ENCODE assay signal across 1 cellular context in the genomic region with DNA sequence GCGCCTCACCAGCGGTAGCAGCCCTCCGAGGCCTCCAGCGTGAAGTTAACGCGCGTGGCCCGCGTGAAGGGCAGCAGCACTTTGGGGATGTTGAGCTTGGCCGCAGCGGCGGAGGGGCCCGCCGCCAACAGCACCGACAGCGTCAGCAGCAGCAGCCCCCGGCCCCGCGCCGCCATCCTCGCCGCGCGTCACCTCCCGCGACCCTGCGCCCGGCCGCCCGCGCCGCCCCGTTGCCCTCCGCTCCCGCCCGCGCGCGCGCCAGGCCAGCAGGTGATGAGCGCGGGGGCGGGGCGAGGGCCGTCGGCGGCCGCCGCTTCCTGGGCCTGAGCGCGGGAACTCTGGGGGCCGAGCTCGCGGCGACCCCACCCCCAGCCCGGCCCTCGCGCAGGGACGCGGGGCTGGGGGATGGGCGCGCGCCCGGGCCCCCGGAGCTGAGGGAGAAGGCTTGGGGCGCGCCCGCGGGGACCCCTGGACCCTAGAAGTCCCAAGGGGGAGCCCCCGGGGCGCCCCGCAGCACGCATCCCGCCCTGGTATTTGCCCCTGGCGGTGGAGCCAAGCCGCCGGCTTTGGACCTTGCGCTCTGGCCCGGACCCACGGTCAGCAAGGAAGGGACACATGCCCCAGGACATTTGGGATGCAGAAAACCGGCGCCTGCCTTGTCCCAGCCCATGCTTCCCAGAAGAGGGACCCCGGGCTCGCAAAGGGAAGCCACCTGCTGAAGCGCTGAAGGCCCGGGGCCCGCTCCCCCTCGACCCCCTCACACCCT.
TF ChIP-seq lines count a peak whose summit lies in the region.

TSS of gene NUP210 (minus strand) at position 272 of the 766 bp plus-strand sequence. CDS start at position 176, 96 bp downstream.

TF ChIP-seq in HEK293, 187 proteins besides CTCF, POLR2A, EP300 and RAD21 (continued from another document):
- TF ChIP-seq ZNF398 (tag by site-specific recombination; IDR thresholded peaks at IDR 0.05), result no peak
- no peak for TF ChIP-seq ZNF830 (tag by site-specific recombination; IDR thresholded peaks at IDR 0.05; ENCODE audit: low read depth)
- TF ChIP-seq, protein P1, sequence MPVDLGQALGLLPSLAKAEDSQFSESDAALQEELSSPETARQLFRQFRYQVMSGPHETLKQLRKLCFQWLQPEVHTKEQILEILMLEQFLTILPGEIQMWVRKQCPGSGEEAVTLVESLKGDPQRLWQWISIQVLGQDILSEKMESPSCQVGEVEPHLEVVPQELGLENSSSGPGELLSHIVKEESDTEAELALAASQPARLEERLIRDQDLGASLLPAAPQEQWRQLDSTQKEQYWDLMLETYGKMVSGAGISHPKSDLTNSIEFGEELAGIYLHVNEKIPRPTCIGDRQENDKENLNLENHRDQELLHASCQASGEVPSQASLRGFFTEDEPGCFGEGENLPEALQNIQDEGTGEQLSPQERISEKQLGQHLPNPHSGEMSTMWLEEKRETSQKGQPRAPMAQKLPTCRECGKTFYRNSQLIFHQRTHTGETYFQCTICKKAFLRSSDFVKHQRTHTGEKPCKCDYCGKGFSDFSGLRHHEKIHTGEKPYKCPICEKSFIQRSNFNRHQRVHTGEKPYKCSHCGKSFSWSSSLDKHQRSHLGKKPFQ (tag by site-specific recombination; IDR thresholded peaks at IDR 0.05), result no peak
- no peak for TF ChIP-seq GLIS2 (tag by site-specific recombination; IDR thresholded peaks at IDR 0.05)
- no peak for TF ChIP-seq ZNF560 (tag by site-specific recombination; IDR thresholded peaks at IDR 0.05; ENCODE audit: borderline replicate concordance)
- TF ChIP-seq HOXC10 (CRISPR knock-in tag; IDR thresholded peaks at IDR 0.05), result no peak
- TF ChIP-seq ZNF660 (tag by site-specific recombination; IDR thresholded peaks at IDR 0.05), result 0 out of 2 replicates have a peak, but pooled peaks have one; percentile 23
- no peak for TF ChIP-seq ZBTB17 (tag by site-specific recombination; IDR thresholded peaks at IDR 0.05)
- TF ChIP-seq ZNF596 (tag by site-specific recombination; IDR thresholded peaks at IDR 0.05), result no peak
- TF ChIP-seq BCL11B (tag by site-specific recombination; IDR thresholded peaks at IDR 0.05; ENCODE audit: low read depth), result no peak
- no peak for TF ChIP-seq ZNF324 (tag by site-specific recombination; IDR thresholded peaks at IDR 0.05)
- peak; percentile 72 for TF ChIP-seq KLF10 (tag by site-specific recombination; IDR thresholded peaks at IDR 0.05)
- TF ChIP-seq ZNF121 (tag by site-specific recombination; IDR thresholded peaks at IDR 0.05), result no peak
- no peak for TF ChIP-seq ZNF394 (tag by site-specific recombination; IDR thresholded peaks at IDR 0.05; ENCODE audit: borderline replicate concordance)
- TF ChIP-seq ZNF654 (tag by site-specific recombination; IDR thresholded peaks at IDR 0.05; ENCODE audit: low read depth), result no peak
- TF ChIP-seq ZXDB (tag by site-specific recombination; IDR thresholded peaks at IDR 0.05), result 0 out of 2 replicates have a peak, but pooled peaks have one; percentile 17
- peak; percentile 37; the same call in 1 of the 2 replicates for TF ChIP-seq ZBTB20 (tag by site-specific recombination; IDR thresholded peaks at IDR 0.05)
- TF ChIP-seq ZNF335 (tag by site-specific recombination; conservative IDR thresholded peaks at IDR 0.05), result peak; percentile 44; the same call in 1 of the 2 replicates
- TF ChIP-seq ZNF391 (tag by site-specific recombination; IDR thresholded peaks at IDR 0.05; ENCODE audit: borderline replicate concordance, low read depth), result no peak
- TF ChIP-seq ZFP69B (tag by site-specific recombination; IDR thresholded peaks at IDR 0.05), result 0 out of 2 replicates have a peak, but pooled peaks have one; percentile 14
- TF ChIP-seq ZNF76 (tag by site-specific recombination; IDR thresholded peaks at IDR 0.05; ENCODE audit: borderline replicate concordance, low read depth), result no peak
- TF ChIP-seq ZNF629 (tag by site-specific recombination; IDR thresholded peaks at IDR 0.05), result no peak
- no peak for TF ChIP-seq HOXD13 (CRISPR knock-in tag; IDR thresholded peaks at IDR 0.05; ENCODE audit: borderline replicate concordance)
- TF ChIP-seq, protein P2, sequence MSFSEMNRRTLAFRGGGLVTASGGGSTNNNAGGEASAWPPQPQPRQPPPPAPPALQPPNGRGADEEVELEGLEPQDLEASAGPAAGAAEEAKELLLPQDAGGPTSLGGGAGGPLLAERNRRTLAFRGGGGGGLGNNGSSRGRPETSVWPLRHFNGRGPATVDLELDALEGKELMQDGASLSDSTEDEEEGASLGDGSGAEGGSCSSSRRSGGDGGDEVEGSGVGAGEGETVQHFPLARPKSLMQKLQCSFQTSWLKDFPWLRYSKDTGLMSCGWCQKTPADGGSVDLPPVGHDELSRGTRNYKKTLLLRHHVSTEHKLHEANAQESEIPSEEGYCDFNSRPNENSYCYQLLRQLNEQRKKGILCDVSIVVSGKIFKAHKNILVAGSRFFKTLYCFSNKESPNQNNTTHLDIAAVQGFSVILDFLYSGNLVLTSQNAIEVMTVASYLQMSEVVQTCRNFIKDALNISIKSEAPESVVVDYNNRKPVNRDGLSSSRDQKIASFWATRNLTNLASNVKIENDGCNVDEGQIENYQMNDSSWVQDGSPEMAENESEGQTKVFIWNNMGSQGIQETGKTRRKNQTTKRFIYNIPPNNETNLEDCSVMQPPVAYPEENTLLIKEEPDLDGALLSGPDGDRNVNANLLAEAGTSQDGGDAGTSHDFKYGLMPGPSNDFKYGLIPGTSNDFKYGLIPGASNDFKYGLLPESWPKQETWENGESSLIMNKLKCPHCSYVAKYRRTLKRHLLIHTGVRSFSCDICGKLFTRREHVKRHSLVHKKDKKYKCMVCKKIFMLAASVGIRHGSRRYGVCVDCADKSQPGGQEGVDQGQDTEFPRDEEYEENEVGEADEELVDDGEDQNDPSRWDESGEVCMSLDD (tag by site-specific recombination; IDR thresholded peaks at IDR 0.05), result 0 out of 2 replicates have a peak, but pooled peaks have one; percentile 28
- TF ChIP-seq GLI4 (tag by site-specific recombination; IDR thresholded peaks at IDR 0.05), result no peak
- TF ChIP-seq ZNF133 (tag by site-specific recombination; IDR thresholded peaks at IDR 0.05), result no peak
- no peak for TF ChIP-seq ZFP3 (tag by site-specific recombination; IDR thresholded peaks at IDR 0.05; ENCODE audit: low read depth)
- no peak for TF ChIP-seq ZFP41 (tag by site-specific recombination; IDR thresholded peaks at IDR 0.05; ENCODE audit: borderline replicate concordance)
- TF ChIP-seq ZBTB6 (tag by site-specific recombination; IDR thresholded peaks at IDR 0.05), result no peak
- TF ChIP-seq ZNF843 (tag by site-specific recombination; IDR thresholded peaks at IDR 0.05), result no peak
- no peak for TF ChIP-seq ZSCAN4 (tag by site-specific recombination; IDR thresholded peaks at IDR 0.05)
- TF ChIP-seq ZNF423 (tag by site-specific recombination; IDR thresholded peaks at IDR 0.05), result no peak
- no peak for TF ChIP-seq ZNF280D (tag by site-specific recombination; IDR thresholded peaks at IDR 0.05)
- TF ChIP-seq ZNF501 (tag by site-specific recombination; IDR thresholded peaks at IDR 0.05), result no peak
- 0 out of 2 replicates have a peak, but pooled peaks have one; percentile 9 for TF ChIP-seq ZNF677 (tag by site-specific recombination; IDR thresholded peaks at IDR 0.05)
- no peak for TF ChIP-seq ZNF132 (tag by site-specific recombination; IDR thresholded peaks at IDR 0.05; ENCODE audit: borderline replicate concordance)
- TF ChIP-seq ZBTB1 (tag by site-specific recombination; IDR thresholded peaks at IDR 0.05), result no peak
- no peak for TF ChIP-seq AEBP2 (tag by site-specific recombination; IDR thresholded peaks at IDR 0.05; ENCODE audit: borderline replicate concordance)
- TF ChIP-seq, protein P3, sequence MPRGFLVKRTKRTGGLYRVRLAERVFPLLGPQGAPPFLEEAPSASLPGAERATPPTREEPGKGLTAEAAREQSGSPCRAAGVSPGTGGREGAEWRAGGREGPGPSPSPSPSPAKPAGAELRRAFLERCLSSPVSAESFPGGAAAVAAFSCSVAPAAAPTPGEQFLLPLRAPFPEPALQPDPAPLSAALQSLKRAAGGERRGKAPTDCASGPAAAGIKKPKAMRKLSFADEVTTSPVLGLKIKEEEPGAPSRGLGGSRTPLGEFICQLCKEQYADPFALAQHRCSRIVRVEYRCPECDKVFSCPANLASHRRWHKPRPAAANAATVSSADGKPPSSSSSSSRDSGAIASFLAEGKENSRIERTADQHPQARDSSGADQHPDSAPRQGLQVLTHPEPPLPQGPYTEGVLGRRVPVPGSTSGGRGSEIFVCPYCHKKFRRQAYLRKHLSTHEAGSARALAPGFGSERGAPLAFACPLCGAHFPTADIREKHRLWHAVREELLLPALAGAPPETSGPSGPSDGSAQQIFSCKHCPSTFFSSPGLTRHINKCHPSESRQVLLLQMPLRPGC (tag by site-specific recombination; IDR thresholded peaks at IDR 0.05), result no peak
- TF ChIP-seq KLF1 (tag by site-specific recombination; IDR thresholded peaks at IDR 0.05), result no peak
- TF ChIP-seq, protein P4, sequence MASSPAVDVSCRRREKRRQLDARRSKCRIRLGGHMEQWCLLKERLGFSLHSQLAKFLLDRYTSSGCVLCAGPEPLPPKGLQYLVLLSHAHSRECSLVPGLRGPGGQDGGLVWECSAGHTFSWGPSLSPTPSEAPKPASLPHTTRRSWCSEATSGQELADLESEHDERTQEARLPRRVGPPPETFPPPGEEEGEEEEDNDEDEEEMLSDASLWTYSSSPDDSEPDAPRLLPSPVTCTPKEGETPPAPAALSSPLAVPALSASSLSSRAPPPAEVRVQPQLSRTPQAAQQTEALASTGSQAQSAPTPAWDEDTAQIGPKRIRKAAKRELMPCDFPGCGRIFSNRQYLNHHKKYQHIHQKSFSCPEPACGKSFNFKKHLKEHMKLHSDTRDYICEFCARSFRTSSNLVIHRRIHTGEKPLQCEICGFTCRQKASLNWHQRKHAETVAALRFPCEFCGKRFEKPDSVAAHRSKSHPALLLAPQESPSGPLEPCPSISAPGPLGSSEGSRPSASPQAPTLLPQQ (tag by site-specific recombination; IDR thresholded peaks at IDR 0.05), result no peak
- no peak for TF ChIP-seq REPIN1 (tag by site-specific recombination; IDR thresholded peaks at IDR 0.05; ENCODE audit: low read depth)
- TF ChIP-seq ZNF837 (tag by site-specific recombination; IDR thresholded peaks at IDR 0.05), result no peak
